2 cellular contexts compared by ENCODE assay signal in the genomic region with DNA sequence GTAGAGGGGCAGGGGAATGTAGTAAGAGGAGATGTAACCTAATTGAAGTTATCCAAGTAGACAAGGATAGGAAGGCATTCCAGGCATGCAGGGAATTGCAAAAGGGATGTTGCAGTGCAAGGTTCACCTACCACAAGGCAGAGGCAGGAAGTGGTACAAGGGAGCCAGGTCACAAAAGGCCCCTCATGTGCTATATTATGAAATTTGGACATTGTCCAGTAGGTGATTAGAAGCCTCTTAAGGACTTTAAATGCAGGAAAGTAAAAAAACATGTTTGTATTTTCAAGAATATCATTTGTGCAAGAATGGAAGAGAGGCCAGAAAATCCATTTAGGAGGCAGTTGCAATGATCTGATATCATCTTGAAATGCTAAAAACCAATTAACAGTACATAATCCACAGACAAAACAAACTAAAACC.
TF ChIP-seq lines count a peak whose summit lies in the region.

No MANE protein-coding gene starts in this region.

TF ChIP-seq in IMR-90, 13 proteins besides CTCF, POLR2A, EP300 and RAD21:
- no peak for TF ChIP-seq FOS (IDR thresholded peaks at IDR 0.05; ENCODE audit: low read depth, low read length)
- TF ChIP-seq CEBPB (IDR thresholded peaks at IDR 0.05; ENCODE audit: low read depth, low read length) = peak; percentile 39; the same call in 1 of the 2 replicates

TF ChIP-seq in H1, 55 proteins besides CTCF, POLR2A, EP300 and RAD21:
- peak; percentile 61 for TF ChIP-seq CEBPB (IDR thresholded peaks at IDR 0.05; ENCODE audit: low read depth, low read length)
- TF ChIP-seq GTF2F1 (IDR thresholded peaks at IDR 0.05; ENCODE audit: borderline replicate concordance, low read depth, low read length) = no peak
- peak; percentile 97 for TF ChIP-seq TEAD4 (IDR thresholded peaks at IDR 0.05; ENCODE audit: low read depth, low read length)
